Comparison of ENCODE assay signal across 20 cellular contexts in genomic region chr9:129733632-129733953, GRCh38.
"Had no signal": no experiment of that assay in that cellular context is flagged by ENCODE, and none has a peak within 500 bp of the region (broad histone marks: within the 10 kb centered on the region; RNA-seq: fewer than 3 reads in every experiment).

No MANE protein-coding gene starts in this region.

- H3K27ac ChIP-seq: KMS-11, SJSA1, SK-N-MC had no signal

- H3K36me3 ChIP-seq: SJSA1 had no signal

- H3K4me3 ChIP-seq: SJSA1, SK-N-MC had no signal

- H3K27me3 ChIP-seq: SJSA1 had no signal

- H3K9me3 ChIP-seq: SJSA1 had no signal

- H3K9ac ChIP-seq: KMS-11 had no signal

- H3K4me2 ChIP-seq: KMS-11 had no signal

- DNase-seq: Kasumi-1, MM.1S, NCI-H1092 treated with DMSO at 0.1 percent for 48 hours, NCI-H1436, NCI-H187, NCI-H2029, NCI-H2081 treated with DMSO at 0.1 percent for 48 hours, NCI-H2171, NCI-H226, NCI-H446, NCI-H510A, NCI-H524 treated with DMSO at 0.1 percent for 48 hours, NCI-H69, NCI-H774, Right ventricle myocardium superior, RPMI8226, SIG-M5 had no signal
